In genomic region chr1:93179886-93180722, GRCh38 we compare ENCODE assay signal across 1 cellular context.
TF ChIP-seq lines count a peak whose summit lies in the region.

Gene TMED5, minus strand, starts transcription at chr1:93180413. Its CDS starts 171 bp downstream, at chr1:93180242.

TF ChIP-seq in HepG2, 621 proteins besides CTCF, POLR2A, EP300 and RAD21 (continued from another document and continues in another):
- TF ChIP-seq CEBPZ (IDR thresholded peaks at IDR 0.05; ENCODE audit: low read length) (no peak), ZNF431 (CRISPR knock-in tag; IDR thresholded peaks at IDR 0.05; ENCODE audit: borderline replicate concordance, low read depth) (peak; percentile 78), TEF (CRISPR knock-in tag; IDR thresholded peaks at IDR 0.05) (0 out of 2 replicates have a peak, but pooled peaks have one; percentile 17), ZNF292 (CRISPR knock-in tag; IDR thresholded peaks at IDR 0.05; ENCODE audit: borderline replicate concordance, low read depth) (peak; percentile 39; the same call in 1 of the 2 replicates), XRCC5 (optimal IDR thresholded peaks at IDR 0.05; ENCODE audit: low read length) (peak; percentile 31), ZNF414 (CRISPR knock-in tag; IDR thresholded peaks at IDR 0.05) (no peak; the same call in 1 of the 2 replicates), GABPA (IDR thresholded peaks at IDR 0.05; ENCODE audit: low read depth, low read length) (peak; percentile 37; the same call in 1 of the 2 replicates), GABPA (CRISPR knock-in tag; IDR thresholded peaks at IDR 0.05; ENCODE audit: low read depth) (peak; percentile 73), SNAPC5 (CRISPR knock-in tag; IDR thresholded peaks at IDR 0.05; ENCODE audit: borderline replicate concordance) (peak; percentile 34; the same call in 1 of the 2 replicates), ZNF24 (IDR thresholded peaks at IDR 0.05) (no peak), ZNF318 (CRISPR knock-in tag; IDR thresholded peaks at IDR 0.05) (peak; percentile 51; the same call in 1 of the 2 replicates), DPF2 (CRISPR knock-in tag; IDR thresholded peaks at IDR 0.05; ENCODE audit: borderline replicate concordance, low read depth) (no peak), ZNF839 (CRISPR knock-in tag; IDR thresholded peaks at IDR 0.05; ENCODE audit: borderline replicate concordance) (peak; percentile 69; the same call in 1 of the 2 replicates), ARID3A (IDR thresholded peaks at IDR 0.05; ENCODE audit: low read depth, low read length) (no peak), TBX2 (CRISPR knock-in tag; IDR thresholded peaks at IDR 0.05; ENCODE audit: borderline replicate concordance) (peak; percentile 78), MTF2 (CRISPR knock-in tag; IDR thresholded peaks at IDR 0.05; ENCODE audit: borderline replicate concordance) (no peak), BRCA1 (CRISPR knock-in tag; IDR thresholded peaks at IDR 0.05) (no peak; the same call in none of the 2 replicates), HDAC6 (IDR thresholded peaks at IDR 0.05; ENCODE audit: low read depth, low read length) (no peak), ETV6 (CRISPR knock-in tag; conservative IDR thresholded peaks at IDR 0.05) (0 out of 2 replicates have a peak, but pooled peaks have one; percentile 20), ZNF160 (CRISPR knock-in tag; IDR thresholded peaks at IDR 0.05) (peak; percentile 68; the same call in 1 of the 2 replicates), ZNF33A (CRISPR knock-in tag; IDR thresholded peaks at IDR 0.05; ENCODE audit: borderline replicate concordance) (no peak), CBX5 (CRISPR knock-in tag; IDR thresholded peaks at IDR 0.05; ENCODE audit: borderline replicate concordance) (no peak; the same call in 1 of the 2 replicates), ZNF569 (CRISPR knock-in tag; IDR thresholded peaks at IDR 0.05; ENCODE audit: borderline replicate concordance) (no peak), PRMT3 (CRISPR knock-in tag; IDR thresholded peaks at IDR 0.05; ENCODE audit: borderline replicate concordance, low read depth) (no peak; the same call in 1 of the 2 replicates), ZBTB44 (CRISPR knock-in tag; IDR thresholded peaks at IDR 0.05) (no peak), IRF9 (CRISPR knock-in tag; IDR thresholded peaks at IDR 0.05; ENCODE audit: borderline replicate concordance) (no peak), CERS6 (CRISPR knock-in tag; IDR thresholded peaks at IDR 0.05) (no peak), HMGXB3 (CRISPR knock-in tag; IDR thresholded peaks at IDR 0.05; ENCODE audit: borderline replicate concordance) (peak; percentile 39; the same call in 1 of the 2 replicates), PHF5A (CRISPR knock-in tag; IDR thresholded peaks at IDR 0.05; ENCODE audit: low read depth, unreplicated experiment) (no peak)
